Comparison of ENCODE assay signal across 13 cellular contexts in genomic region chr9:35526087-35526801, GRCh38. TPM values are rescaled to one million over a fixed set of nuclear protein-coding genes. Genes with fewer than 3 reads are reported as not detected.
DNase-seq lines count a peak whose midpoint lies in the region; ATAC-seq and TF ChIP-seq lines count a peak whose summit lies in the region.
"Had no signal": no experiment of that assay in that cellular context is flagged by ENCODE, and none has a peak within 500 bp of the region (broad histone marks: within the 10 kb centered on the region; RNA-seq: fewer than 3 reads in every experiment).

No MANE protein-coding gene starts in this region.

- H3K4me1 ChIP-seq in psoas muscle = peaks cover 63% of the 10 kb centered on the region
- H3K4me1 ChIP-seq: HAP-1 had no signal

- intact Hi-C loops in psoas muscle (cut with DNase I) = no loop called here

- 8 to 50% (median 17%) methylated on average over 1 of the region's 1 CpG for WGBS in psoas muscle, 3 donors

- H3K27ac ChIP-seq in psoas muscle (peak overlapping the region; percentile 73), caudate nucleus (ENCODE audit: low read depth, low read length) (no peak overlapping the region)
- H3K27ac ChIP-seq: WERI-Rb-1 had no signal

- ATAC-seq in psoas muscle (peak in 1 of 4 donors; percentile 24), HG03520 (IDR thresholded peaks at IDR 0.05; ENCODE audit: unreplicated experiment) (no peak)
- no peak for ATAC-seq in activated naive CD4-positive, alpha-beta T cell treated with anti-CD3 and anti-CD28 coated beads, Interleukin-2, amount 50 U/mL, for 72 hours

- no peaks in the 10 kb centered on the region for H3K36me3 Mint-ChIP-seq in activated naive CD4-positive, alpha-beta T cell treated with anti-CD3 and anti-CD28 coated beads, Interleukin-2, amount 50 U/mL, for 72 hours
- H3K36me3 Mint-ChIP-seq: memory B cell had no signal

- TF ChIP-seq CTCF in fibroblast of pulmonary artery (IDR thresholded peaks at IDR 0.05; ENCODE audit: low read length, missing control alignments) = no peak
- TF ChIP-seq CTCF in psoas muscle (IDR thresholded peaks at IDR 0.05) = no peak

- H3K27me3 ChIP-seq in psoas muscle (ENCODE audit: insufficient read depth in 3 of 3, low read length in 2 of 3) = no peaks in the 10 kb centered on the region

- H3K9me3 Mint-ChIP-seq in activated naive CD4-positive, alpha-beta T cell treated with anti-CD3 and anti-CD28 coated beads, Interleukin-2, amount 50 U/mL, for 72 hours = no peaks in the 10 kb centered on the region
- H3K9me3 Mint-ChIP-seq: memory B cell had no signal

- no peaks in the 10 kb centered on the region for H3K36me3 ChIP-seq in psoas muscle (ENCODE audit: insufficient read depth in 1 of 2, low read depth in 1 of 2)
- H3K36me3 ChIP-seq: HAP-1, WERI-Rb-1 had no signal

- DNase-seq in Daoy (ENCODE audit: low read depth) = peak; percentile 37
- DNase-seq in OCI-M1 (lab: John Stamatoyannopoulos, UW) = peak; percentile 13
- peak; percentile 72 for DNase-seq in fibroblast of pulmonary artery (ENCODE audit: low read depth)
- DNase-seq in psoas muscle = no peak
- DNase-seq in caudate nucleus (lab: John Stamatoyannopoulos, UW) = no peak
- no peak for DNase-seq in activated naive CD4-positive, alpha-beta T cell treated with anti-CD3 and anti-CD28 coated beads, Interleukin-2, amount 50 U/mL, for 72 hours (ENCODE audit: low spot score in 2 of 2)
- DNase-seq in activated CD8-positive, alpha-beta memory T cell treated with anti-CD3 and anti-CD28 coated beads for 24 hours = no peak
- DNase-seq: activated effector memory CD4-positive, alpha-beta T cell treated with anti-CD3 and anti-CD28 coated beads, Interleukin-2, amount 50 U/mL, for 16 hours; NCI-H510A treated with DMSO at 0.1 percent for 48 hours; WERI-Rb-1 had no signal

- H3K4me3 ChIP-seq in fibroblast of pulmonary artery (replicated peaks; ENCODE audit: low read depth, low read length) (no peak overlapping the region), psoas muscle (no peak overlapping the region)
- H3K4me3 ChIP-seq: HAP-1 had no signal

- no peak overlapping the region for H3K27ac Mint-ChIP-seq in activated naive CD4-positive, alpha-beta T cell treated with anti-CD3 and anti-CD28 coated beads, Interleukin-2, amount 50 U/mL, for 72 hours
- H3K27ac Mint-ChIP-seq: memory B cell had no signal

- H3K9me3 ChIP-seq in psoas muscle = no peaks in the 10 kb centered on the region
- H3K9me3 ChIP-seq: HAP-1 had no signal

RNA-seq across cellular contexts. Expression of gene RUSC2, which starts 36.3 kb away (rescaled TPM):
- total RNA-seq in Daoy (2014; rRNA removed; shearing (Covaris generic)) = 18.2 and 20.7 TPM in 2 replicates
- 100 to 1,000 TPM in 1 of 4 donors, 10 to 100 TPM in 3; 34.4 to 101 (median 72.1) TPM for total RNA-seq in psoas muscle
- polyA plus RNA-seq in psoas muscle = 10 to 100 TPM; 37.1 to 53.9 (median 45.7) TPM
- 1 to 10 TPM; 5.1 to 10.0 TPM for total RNA-seq in activated naive CD4-positive, alpha-beta T cell treated with anti-CD3 and anti-CD28 coated beads, Interleukin-2, amount 50 U/mL, for 72 hours

Comparison
In these comparisons a context has a peak if more than half of its experiments do, and no peak if none do; other contexts are left out.
1. DNase-seq: peak in Daoy (single experiment), OCI-M1 (single experiment) and fibroblast of pulmonary artery (single experiment); none in psoas muscle (0 of 2), caudate nucleus (0 of 61), activated naive CD4-positive, alpha-beta T cell treated with anti-CD3 and anti-CD28 coated beads, Interleukin-2, amount 50 U/mL, for 72 hours (0 of 2) and activated CD8-positive, alpha-beta memory T cell treated with anti-CD3 and anti-CD28 coated beads for 24 hours (single experiment).